13 cellular contexts compared by ENCODE assay signal in genomic region chr2:101047075-101047766, GRCh38. TPM values are rescaled to one million over a fixed set of nuclear protein-coding genes. Genes with fewer than 3 reads are reported as not detected.
DNase-seq lines count a peak whose midpoint lies in the region; ATAC-seq, FAIRE-seq and TF ChIP-seq lines count a peak whose summit lies in the region.
"Had no signal": no experiment of that assay in that cellular context is flagged by ENCODE, and none has a peak within 500 bp of the region (broad histone marks: within the 10 kb centered on the region; RNA-seq: fewer than 3 reads in every experiment).

No MANE protein-coding gene starts in this region.

- no peak overlapping the region for H3K18ac ChIP-seq in mesenchymal stem cell (ENCODE audit: low read depth in 1 of 2, low read length in 2 of 2)

- no peak overlapping the region for H3K23ac ChIP-seq in mesenchymal stem cell (ENCODE audit: low read length in 2 of 2)

- FAIRE-seq in H54 (lab: Jason Lieb, UNC), result peak; percentile 65
- FAIRE-seq: D721Med, HTR-8/SVneo had no signal

- no peak overlapping the region for H4K91ac ChIP-seq in mesenchymal stem cell (ENCODE audit: low read length)

- peak overlapping the region in 1 of 2 experiments; percentile 18 for H2BK12ac ChIP-seq in mesenchymal stem cell (ENCODE audit: low read length in 2 of 2)

- no peak overlapping the region for H3K4me3 ChIP-seq in fibroblast of lung (replicated peaks in 1 of 4; ENCODE audit: control extremely low read depth in 1 of 4, insufficient read depth in 1 of 4, low read depth in 3 of 4, low read length in 4 of 4)
- H3K4me3 ChIP-seq in osteoblast (ENCODE audit: insufficient read depth, low read length), result no peak overlapping the region
- H3K4me3 ChIP-seq in mesenchymal stem cell (ENCODE audit: insufficient read depth in 1 of 2, low read depth in 1 of 2, low read length in 2 of 2), result no peak overlapping the region

- H3K27ac ChIP-seq in fibroblast of lung (ENCODE audit: insufficient read depth, low read length), result no peak overlapping the region
- H3K27ac ChIP-seq in osteoblast (ENCODE audit: low read depth, low read length), result no peak overlapping the region
- H3K27ac ChIP-seq in mesenchymal stem cell (ENCODE audit: low read length, poor library complexity, severe bottlenecking), result no peak overlapping the region

- H2BK5ac ChIP-seq in mesenchymal stem cell (ENCODE audit: low read depth, low read length, poor library complexity, severe bottlenecking), result no peak overlapping the region

- H2AFZ ChIP-seq in fibroblast of lung (ENCODE audit: low read length) (no peak overlapping the region), osteoblast (ENCODE audit: low read length) (no peak overlapping the region), mesenchymal stem cell (ENCODE audit: low read depth, low read length) (no peak overlapping the region)

- no peak for ATAC-seq in GM21526 (IDR thresholded peaks at IDR 0.05; ENCODE audit: low FRiP score, unreplicated experiment)
- ATAC-seq: naive thymus-derived CD4-positive, alpha-beta T cell; stimulated activated memory B cell treated with anti-CD40 and anti-IgM and Interleukin-4, amounts not matched to agents 10 μg/mL and 1 μg/mL and 100 μg/mL, for 72 hours had no signal

- peak overlapping the region; percentile 5 for H3K4me2 ChIP-seq in fibroblast of lung (ENCODE audit: extremely low read depth, insufficient read depth, low read length)
- H3K4me2 ChIP-seq in osteoblast (ENCODE audit: insufficient read depth, low read length), result no peak overlapping the region
- H3K4me2 ChIP-seq in mesenchymal stem cell (ENCODE audit: low read length, poor library complexity, severe bottlenecking), result no peak overlapping the region

- DNase-seq in H54 (ENCODE audit: insufficient read length, low spot score) (peak; percentile 63), RPMI7951 (ENCODE audit: low read depth) (peak; percentile 56), fibroblast of lung (ENCODE audit: low read depth in 2 of 2) (peak in 1 of 2 donors; percentile 48), osteoblast (ENCODE audit: insufficient read length, low spot score, missing footprints) (peak; percentile 54), mesenchymal stem cell (no peak), NCI-H82 treated with DMSO at 0.1 percent for 48 hours (lab: John Stamatoyannopoulos, UW; ENCODE audit: unreplicated experiment) (no peak)
- no peak for DNase-seq in activated CD8-positive, alpha-beta memory T cell treated with anti-CD3 and anti-CD28 coated beads, Interleukin-2, amount 50 U/mL, for 48 hours
- DNase-seq: naive thymus-derived CD4-positive, alpha-beta T cell; NCI-H1694 had no signal

- no peak for TF ChIP-seq CTCF in fibroblast of lung (conservative IDR thresholded peaks at IDR 0.05 in 1 of 2, IDR thresholded peaks at IDR 0.05 in 1 of 2; ENCODE audit: low read depth in 1 of 2, low read length in 2 of 2)
- no peak for TF ChIP-seq CTCF in osteoblast (IDR thresholded peaks at IDR 0.05; ENCODE audit: extremely low read depth, low read depth, low read length)

- peaks cover 2% of the 10 kb centered on the region for H3K79me1 ChIP-seq in mesenchymal stem cell (replicated peaks; ENCODE audit: low read length, poor library complexity, severe bottlenecking)

- 84% methylated on average over 12 of the region's 12 CpGs for WGBS in mesenchymal stem cell

- H3K9ac ChIP-seq in fibroblast of lung (ENCODE audit: insufficient read depth, low read length) (no peak overlapping the region), mesenchymal stem cell (ENCODE audit: low read length) (no peak overlapping the region)

- no peak overlapping the region for H2AK5ac ChIP-seq in mesenchymal stem cell (ENCODE audit: low read length, severe bottlenecking)

- H3K9me3 ChIP-seq in fibroblast of lung (ENCODE audit: control insufficient read depth, insufficient read depth, low read depth, low read length) (no peaks in the 10 kb centered on the region), osteoblast (ENCODE audit: low read depth, low read length) (no peaks in the 10 kb centered on the region), mesenchymal stem cell (ENCODE audit: control insufficient read depth, low read length) (no peaks in the 10 kb centered on the region)

- no peak overlapping the region for H2BK120ac ChIP-seq in mesenchymal stem cell (ENCODE audit: low read depth, low read length)

- H4K20me1 ChIP-seq in fibroblast of lung (ENCODE audit: control insufficient read depth, extremely low read depth, insufficient read depth, low read length) (no peaks in the 10 kb centered on the region), osteoblast (ENCODE audit: insufficient read depth, low read length) (no peaks in the 10 kb centered on the region)

- H3K79me2 ChIP-seq in fibroblast of lung (ENCODE audit: control insufficient read depth, insufficient read depth, low read length) (no peaks in the 10 kb centered on the region), osteoblast (ENCODE audit: insufficient read depth, low read length) (no peaks in the 10 kb centered on the region)

- H3K4me1 ChIP-seq in fibroblast of lung (ENCODE audit: control insufficient read depth, extremely low read depth, insufficient read depth, low read length) (no peaks in the 10 kb centered on the region), osteoblast (ENCODE audit: insufficient read depth, low read length) (no peaks in the 10 kb centered on the region), mesenchymal stem cell (ENCODE audit: control insufficient read depth, insufficient read depth, low read depth, low read length) (peaks cover 6% of the 10 kb centered on the region)

- no peak overlapping the region for H3K14ac ChIP-seq in mesenchymal stem cell (ENCODE audit: low read length in 2 of 2)

- no peak overlapping the region for H4K8ac ChIP-seq in mesenchymal stem cell (ENCODE audit: low read length)

- H2BK15ac ChIP-seq in mesenchymal stem cell (ENCODE audit: low read depth, poor library complexity, severe bottlenecking), result no peak overlapping the region

- H3K36me3 ChIP-seq in fibroblast of lung (ENCODE audit: control insufficient read depth, insufficient read depth, low read length) (no peaks in the 10 kb centered on the region), osteoblast (ENCODE audit: insufficient read depth, low read length) (no peaks in the 10 kb centered on the region), mesenchymal stem cell (ENCODE audit: control insufficient read depth in 1 of 2, insufficient read depth in 2 of 2, low read depth in 1 of 2, low read length in 2 of 2) (peaks cover 0 to 32% of the 10 kb centered on the region in 2 experiments)

- H3K4ac ChIP-seq in mesenchymal stem cell (ENCODE audit: low read depth in 1 of 2, low read length in 2 of 2), result no peak overlapping the region

- H3K27me3 ChIP-seq in fibroblast of lung (ENCODE audit: control insufficient read depth, insufficient read depth, low read length) (no peaks in the 10 kb centered on the region), osteoblast (ENCODE audit: insufficient read depth, low read length) (peaks cover 7% of the 10 kb centered on the region), mesenchymal stem cell (ENCODE audit: control insufficient read depth in 1 of 2, insufficient read depth in 1 of 2, low read length in 2 of 2) (no peaks in the 10 kb centered on the region)

- no peak for TF ChIP-seq POLR2A in H54 (IDR thresholded peaks at IDR 0.05; ENCODE audit: low read depth, low read length)

RNA-seq across cellular contexts. Expression of gene RPL31, which starts 45.1 kb away (rescaled TPM):
- 1,686 and 1,803 TPM in 2 replicates for total RNA-seq in RPMI7951 (2014; rRNA removed; shearing (Covaris generic))
- 1,159 and 1,348 TPM in 2 replicates for total RNA-seq in fibroblast of lung
- polyA plus RNA-seq in fibroblast of lung, result 2,177 and 2,636 TPM in 2 replicates
- 2,504 and 3,434 TPM in 2 replicates for polyA plus RNA-seq in fibroblast of lung (2012)
- 260 and 319 TPM in 2 replicates for polyA minus RNA-seq in fibroblast of lung (ENCODE audit: low replicate concordance)
- 760 and 907 TPM in 2 replicates for total RNA-seq in osteoblast
- polyA plus RNA-seq in mesenchymal stem cell (2013, experiment 1 of 2), result 1,594 TPM
- polyA plus RNA-seq in mesenchymal stem cell (2013, experiment 2 of 2), result 1,456 TPM

Comparison
In these comparisons a context has a peak if more than half of its experiments do, and no peak if none do; other contexts are left out.
1. DNase-seq: peak in H54 (single experiment), RPMI7951 (single experiment) and osteoblast (single experiment); none in activated CD8-positive, alpha-beta memory T cell treated with anti-CD3 and anti-CD28 coated beads, Interleukin-2, amount 50 U/mL, for 48 hours (single experiment), mesenchymal stem cell (single experiment) and NCI-H82 treated with DMSO at 0.1 percent for 48 hours (single experiment).